ENCODE assay signal across 8 cellular contexts in the genomic region with DNA sequence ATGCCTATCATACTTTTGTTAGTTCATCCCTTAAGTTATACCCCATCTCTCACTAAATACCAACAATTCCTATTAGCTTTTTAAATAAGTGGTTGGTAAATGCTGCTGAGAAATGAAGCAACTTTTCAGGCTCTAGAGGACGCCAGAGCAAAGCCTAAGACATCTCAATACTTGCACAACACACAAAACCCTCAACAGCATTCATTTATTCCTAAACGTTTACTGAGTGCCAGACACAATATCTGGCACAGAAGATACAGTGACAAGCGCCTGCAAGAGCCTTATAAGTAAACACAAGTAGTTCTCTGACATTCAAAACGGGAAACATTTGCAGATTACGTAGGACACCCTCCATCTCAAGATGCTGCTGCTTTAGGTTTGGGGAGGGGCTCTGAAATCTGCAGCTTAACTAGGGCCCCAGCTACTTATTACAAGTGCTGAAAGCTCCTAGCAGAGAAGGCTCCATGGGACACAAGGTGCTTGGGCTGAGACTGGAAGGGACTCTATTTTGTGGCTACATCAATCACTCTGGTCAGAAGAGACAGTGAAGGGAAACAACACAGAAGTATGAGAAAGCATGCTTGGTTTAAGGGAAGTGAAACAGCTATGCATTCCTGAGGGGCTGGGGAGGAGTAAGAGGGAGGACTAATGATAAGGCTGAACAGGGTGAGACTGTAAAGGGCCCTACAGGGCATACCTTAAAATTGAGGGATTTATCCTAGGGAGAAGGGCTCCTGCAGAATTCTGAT.
DNase-seq lines count a peak whose midpoint lies in the region; ATAC-seq and TF ChIP-seq lines count a peak whose summit lies in the region.

No MANE protein-coding gene starts in this region.

- no peak for DNase-seq in BJ (ENCODE audit: low read depth)
- DNase-seq in adipocyte (ENCODE audit: low read depth): peak; percentile 82
- DNase-seq in naive thymus-derived CD4-positive, alpha-beta T cell: no peak
- no peak for DNase-seq in RWPE1 (ENCODE audit: low spot score)
- no peak for DNase-seq in DMS153 treated with DMSO at 0.1 percent for 48 hours (lab: John Stamatoyannopoulos, UW; ENCODE audit: unreplicated experiment)
- DNase-seq in activated CD4-positive, CD25-positive, alpha-beta regulatory T cell treated with anti-CD3 and anti-CD28 coated beads, Interleukin-2, amount 50 U/mL, for 72 hours: no peak

- H3K36me3 ChIP-seq in BJ (ENCODE audit: control insufficient read depth, insufficient read depth, low read length) (no peaks in the 10 kb centered on the region), adipocyte (ENCODE audit: control insufficient read depth, insufficient read depth, low read length, severe bottlenecking) (no peaks in the 10 kb centered on the region)
- no peaks in the 10 kb centered on the region for H3K36me3 ChIP-seq in naive thymus-derived CD4-positive, alpha-beta T cell (ENCODE audit: control insufficient read depth in 2 of 3, insufficient read depth in 3 of 3, low read length in 3 of 3)

- no peak overlapping the region for H3K27ac ChIP-seq in naive thymus-derived CD4-positive, alpha-beta T cell (ENCODE audit: low read depth, low read length)
- no peak overlapping the region for H3K27ac ChIP-seq in RWPE1

- CTCF ChIA-PET in BJ (lab: Yijun Ruan, JAX): interaction anchor here (0.6 to 3.1 kb wide), 6 partner anchors 9 to 608 kb away, joined by 3 to 8 read pairs (median 4); no protein-coding TSS in a partner anchor
- CTCF ChIA-PET in naive thymus-derived CD4-positive, alpha-beta T cell (lab: Charles Lee): interaction anchor here (1.5 kb wide), 1 partner anchor 12 kb away, joined by 3 read pairs; no protein-coding TSS in a partner anchor
- CTCF ChIA-PET in RWPE1 (lab: Yijun Ruan, JAX): interaction anchor here (0.6 to 0.8 kb wide), 2 partner anchors 569 to 599 kb away, joined by 4 read pairs; no protein-coding TSS in a partner anchor

- H3K27me3 ChIP-seq in BJ (ENCODE audit: control insufficient read depth, insufficient read depth, low read length): no peaks in the 10 kb centered on the region
- no peaks in the 10 kb centered on the region for H3K27me3 ChIP-seq in adipocyte (replicated peaks; ENCODE audit: control insufficient read depth, insufficient read depth, low read length)
- H3K27me3 ChIP-seq in naive thymus-derived CD4-positive, alpha-beta T cell (ENCODE audit: control insufficient read depth in 2 of 2, insufficient read depth in 2 of 2, low read length in 2 of 2): no peaks in the 10 kb centered on the region

- no peak overlapping the region for H3K4me3 Mint-ChIP-seq in naive thymus-derived CD4-positive, alpha-beta T cell

- peaks cover 0 to 12% (median 0%) of the 10 kb centered on the region in 7 donors for H3K4me1 Mint-ChIP-seq in naive thymus-derived CD4-positive, alpha-beta T cell

- no peaks in the 10 kb centered on the region for H3K9me3 ChIP-seq in adipocyte (ENCODE audit: control insufficient read depth, low read length)
- no peaks in the 10 kb centered on the region for H3K9me3 ChIP-seq in naive thymus-derived CD4-positive, alpha-beta T cell (ENCODE audit: control insufficient read depth in 2 of 3, low read length in 3 of 3)

- ATAC-seq in GM19351 (IDR thresholded peaks at IDR 0.05; ENCODE audit: unreplicated experiment) (peak; percentile 86), HG03139 (IDR thresholded peaks at IDR 0.05; ENCODE audit: unreplicated experiment) (peak; percentile 71)
- peak; percentile 71 for ATAC-seq in naive thymus-derived CD4-positive, alpha-beta T cell

- peak; percentile 38; the same call in 1 of the 2 replicates for TF ChIP-seq CTCF in BJ (IDR thresholded peaks at IDR 0.05; ENCODE audit: insufficient read depth, low read depth, low read length)
- no peak for TF ChIP-seq CTCF in RWPE1 (conservative IDR thresholded peaks at IDR 0.05; ENCODE audit: low read depth)

- peak overlapping the region in 1 of 9 donors; percentile 15 for H3K27ac Mint-ChIP-seq in naive thymus-derived CD4-positive, alpha-beta T cell

- intact Hi-C loops in naive thymus-derived CD4-positive, alpha-beta T cell (cut with micrococcal nuclease): no loop called here

- H3K27me3 Mint-ChIP-seq in naive thymus-derived CD4-positive, alpha-beta T cell: no peaks in the 10 kb centered on the region

- H3K9me3 Mint-ChIP-seq in naive thymus-derived CD4-positive, alpha-beta T cell: peaks cover 0 to 3% (median 0%) of the 10 kb centered on the region in 11 donors

- POLR2A ChIA-PET in BJ (lab: Charles Lee) (no interaction called here), RWPE1 (lab: Yijun Ruan, JAX; ENCODE audit: low non-redundant PET) (no interaction called here)
- POLR2A ChIA-PET in naive thymus-derived CD4-positive, alpha-beta T cell (lab: Charles Lee): no interaction called here

- H3K4me1 ChIP-seq in adipocyte (ENCODE audit: control insufficient read depth, insufficient read depth, low read length): peaks cover 18% of the 10 kb centered on the region
- H3K4me1 ChIP-seq in naive thymus-derived CD4-positive, alpha-beta T cell (ENCODE audit: control insufficient read depth in 2 of 2, insufficient read depth in 2 of 2, low read length in 2 of 2): peaks cover 0 to 4% of the 10 kb centered on the region in 2 donors

- H3K4me3 ChIP-seq in BJ (ENCODE audit: low read depth, low read length) (no peak overlapping the region), adipocyte (ENCODE audit: low read length) (no peak overlapping the region)
- no peak overlapping the region for H3K4me3 ChIP-seq in naive thymus-derived CD4-positive, alpha-beta T cell (ENCODE audit: low read length)

- peak overlapping the region; percentile 15 for H3K9ac ChIP-seq in adipocyte (ENCODE audit: low read length)

- peaks cover 0 to 26% (median 14%) of the 10 kb centered on the region in 5 donors for H3K36me3 Mint-ChIP-seq in naive thymus-derived CD4-positive, alpha-beta T cell
